In the genomic region with DNA sequence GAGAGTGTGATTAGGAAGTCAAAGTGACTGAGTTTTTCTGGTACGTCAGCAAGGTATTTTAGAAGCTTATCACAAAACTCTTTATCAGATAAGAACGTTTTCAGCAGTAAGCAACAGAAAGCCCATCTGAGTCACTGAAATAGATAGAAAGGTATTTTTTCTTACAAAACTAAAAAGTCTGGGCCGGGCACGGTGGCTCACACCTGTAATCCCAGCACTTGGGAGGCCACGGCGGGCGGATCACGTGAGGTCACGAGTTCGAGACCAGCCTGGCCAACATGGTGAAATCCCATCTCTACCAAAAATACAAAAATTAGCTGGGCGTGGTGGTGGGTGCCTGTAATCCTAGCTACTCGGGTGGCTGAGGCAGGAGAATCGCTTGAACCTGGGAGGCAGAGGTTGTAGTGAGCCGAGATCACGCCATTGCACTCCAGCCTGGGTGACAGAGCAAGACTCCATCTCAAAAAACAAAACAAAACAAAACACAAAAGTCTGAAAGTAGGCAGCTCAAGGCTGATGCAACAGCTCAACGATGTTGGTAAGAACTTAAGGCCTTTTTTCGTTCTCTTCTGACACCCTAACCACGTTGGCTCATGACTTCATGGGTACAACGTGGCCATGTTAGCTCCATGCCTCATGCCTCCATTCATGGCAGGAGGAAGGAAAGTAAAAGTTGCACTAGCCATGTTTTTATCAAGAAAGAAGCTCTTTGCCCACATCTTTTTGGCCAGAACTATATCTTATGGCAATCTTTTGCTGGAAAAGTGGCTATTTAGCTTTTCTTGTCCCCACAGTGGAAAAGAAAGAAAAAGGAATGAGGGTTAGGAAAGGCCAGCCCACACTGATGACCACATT, we compare ENCODE assay signal across 7 cellular contexts.
DNase-seq lines count a peak whose midpoint lies in the region; ATAC-seq lines count a peak whose summit lies in the region.
"Not testable (repeated sequence)": the region's sequence is repeated elsewhere in the genome, so short reads cannot be mapped to it uniquely, and the experiment has no call there.

No MANE protein-coding gene starts in this region.

- H3K4me1 ChIP-seq in CD8-positive, alpha-beta memory T cell (ENCODE audit: insufficient read depth, low read length): peaks cover 32% of the 10 kb centered on the region

- not testable (repeated sequence) for H3K4me3 Mint-ChIP-seq in CD8-positive, alpha-beta memory T cell; T-helper 1 cell treated with Interleukin-12 subunit alpha and Interleukin-12 subunit beta and Interleukin-4 antibody, amounts not matched to agents 30 μg/mL and 1 μg/mL, for 36 hours
- H3K4me3 Mint-ChIP-seq in activated CD4-positive, alpha-beta memory T cell treated with anti-CD3 and anti-CD28 coated beads for 36 hours: peak overlapping the region; percentile 40
- H3K4me3 Mint-ChIP-seq in activated T-cell treated with anti-CD3 and anti-CD28 coated beads, Interleukin-2, amount 50 U/mL, for 72 hours: peak overlapping the region; percentile 61 to 69
- H3K4me3 Mint-ChIP-seq in activated naive CD4-positive, alpha-beta T cell treated with anti-CD3 and anti-CD28 coated beads, Interleukin-2, amount 50 U/mL, for 24 hours: peak overlapping the region; percentile 69

- not testable (repeated sequence) for H3K36me3 ChIP-seq in CD8-positive, alpha-beta memory T cell (ENCODE audit: insufficient read depth, low read length)

- peak overlapping the region in 3 of 8 donors; percentile 25 to 89 (median 43) for H3K27ac Mint-ChIP-seq in CD8-positive, alpha-beta memory T cell
- peak overlapping the region; percentile 91 for H3K27ac Mint-ChIP-seq in T-helper 1 cell treated with Interleukin-12 subunit alpha and Interleukin-12 subunit beta and Interleukin-4 antibody, amounts not matched to agents 30 μg/mL and 1 μg/mL, for 36 hours
- H3K27ac Mint-ChIP-seq in activated CD4-positive, alpha-beta memory T cell treated with anti-CD3 and anti-CD28 coated beads for 36 hours: peak overlapping the region; percentile 95
- peak overlapping the region; percentile 100 for H3K27ac Mint-ChIP-seq in activated T-cell treated with anti-CD3 and anti-CD28 coated beads, Interleukin-2, amount 50 U/mL, for 72 hours
- H3K27ac Mint-ChIP-seq in activated naive CD4-positive, alpha-beta T cell treated with anti-CD3 and anti-CD28 coated beads, Interleukin-2, amount 50 U/mL, for 24 hours: peak overlapping the region; percentile 93

- not testable (repeated sequence) for H3K4me3 ChIP-seq in CD8-positive, alpha-beta memory T cell (ENCODE audit: low read length)

- intact Hi-C loops in activated CD4-positive, alpha-beta memory T cell treated with anti-CD3 and anti-CD28 coated beads for 36 hours (cut with micrococcal nuclease): loop anchor here (5.0 kb wide), 1 partner anchor 450 kb away; no protein-coding TSS in a partner anchor

- not testable (repeated sequence) for H3K9me3 ChIP-seq in CD8-positive, alpha-beta memory T cell (ENCODE audit: low read length)

- not testable (repeated sequence) for H3K27me3 ChIP-seq in CD8-positive, alpha-beta memory T cell (ENCODE audit: insufficient read depth, low read length, poor library complexity, severe bottlenecking)

- not testable (repeated sequence) for H3K27me3 Mint-ChIP-seq in CD8-positive, alpha-beta memory T cell; T-helper 1 cell treated with Interleukin-12 subunit alpha and Interleukin-12 subunit beta and Interleukin-4 antibody, amounts not matched to agents 30 μg/mL and 1 μg/mL, for 36 hours (ENCODE audit: low read depth); activated CD4-positive, alpha-beta memory T cell treated with anti-CD3 and anti-CD28 coated beads for 36 hours; activated T-cell treated with anti-CD3 and anti-CD28 coated beads, Interleukin-2, amount 50 U/mL, for 72 hours (ENCODE audit: low read depth); activated naive CD4-positive, alpha-beta T cell treated with anti-CD3 and anti-CD28 coated beads, Interleukin-2, amount 50 U/mL, for 24 hours

- peaks cover 29 to 50% (median 41%) of the 10 kb centered on the region in 3 donors for H3K4me1 Mint-ChIP-seq in CD8-positive, alpha-beta memory T cell
- H3K4me1 Mint-ChIP-seq in T-helper 1 cell treated with Interleukin-12 subunit alpha and Interleukin-12 subunit beta and Interleukin-4 antibody, amounts not matched to agents 30 μg/mL and 1 μg/mL, for 36 hours (ENCODE audit: low read depth): peaks cover 48% of the 10 kb centered on the region
- peaks cover 75% of the 10 kb centered on the region for H3K4me1 Mint-ChIP-seq in activated CD4-positive, alpha-beta memory T cell treated with anti-CD3 and anti-CD28 coated beads for 36 hours (ENCODE audit: low read depth)
- H3K4me1 Mint-ChIP-seq in activated T-cell treated with anti-CD3 and anti-CD28 coated beads, Interleukin-2, amount 50 U/mL, for 72 hours (ENCODE audit: low read depth): not testable (repeated sequence)
- peaks cover 63% of the 10 kb centered on the region for H3K4me1 Mint-ChIP-seq in activated naive CD4-positive, alpha-beta T cell treated with anti-CD3 and anti-CD28 coated beads, Interleukin-2, amount 50 U/mL, for 24 hours

- POLR2A ChIA-PET in CD8-positive, alpha-beta memory T cell (lab: Charles Lee): not testable (repeated sequence)
- POLR2A ChIA-PET in activated CD4-positive, alpha-beta memory T cell treated with anti-CD3 and anti-CD28 coated beads for 36 hours (lab: Charles Lee): interaction anchor here (0.6 to 6.8 kb wide), 9 partner anchors 9 to 628 kb away, joined by 3 to 98 read pairs (median 7); a partner anchor contains a TSS

- H3K9me3 Mint-ChIP-seq in CD8-positive, alpha-beta memory T cell; T-helper 1 cell treated with Interleukin-12 subunit alpha and Interleukin-12 subunit beta and Interleukin-4 antibody, amounts not matched to agents 30 μg/mL and 1 μg/mL, for 36 hours; activated CD4-positive, alpha-beta memory T cell treated with anti-CD3 and anti-CD28 coated beads for 36 hours; activated T-cell treated with anti-CD3 and anti-CD28 coated beads, Interleukin-2, amount 50 U/mL, for 72 hours; activated naive CD4-positive, alpha-beta T cell treated with anti-CD3 and anti-CD28 coated beads, Interleukin-2, amount 50 U/mL, for 24 hours: not testable (repeated sequence)

- ATAC-seq in activated T-cell treated with anti-CD3 and anti-CD28 coated beads, Interleukin-2, amount 50 U/mL, for 72 hours (replicated peaks in 1 of 2): peak; percentile 47 to 50

- CTCF ChIA-PET in CD8-positive, alpha-beta memory T cell (lab: Charles Lee): interaction anchor here (1.0 to 4.6 kb wide), 8 partner anchors 10 to 517 kb away, joined by 3 to 22 read pairs (median 4); no protein-coding TSS in a partner anchor
- CTCF ChIA-PET in activated CD4-positive, alpha-beta memory T cell treated with anti-CD3 and anti-CD28 coated beads for 36 hours (lab: Charles Lee): interaction anchor here (0.7 to 6.3 kb wide), 12 partner anchors 9 to 170 kb away, joined by 3 to 54 read pairs (median 4); no protein-coding TSS in a partner anchor

- not testable (repeated sequence) for DNase-seq in CD8-positive, alpha-beta memory T cell
- DNase-seq in activated CD4-positive, alpha-beta memory T cell treated with anti-CD3 and anti-CD28 coated beads for 36 hours: peak; percentile 73
- peak; percentile 69 to 77 for DNase-seq in activated T-cell treated with anti-CD3 and anti-CD28 coated beads, Interleukin-2, amount 50 U/mL, for 72 hours
- DNase-seq in central memory CD4-positive, alpha-beta T cell: peak; percentile 14
- DNase-seq in stimulated activated CD4-positive, alpha-beta T cell treated with anti-CD3 and anti-CD28 coated beads, Interleukin-4, amount 100 ng/mL, for 24 hours: peak; percentile 45

- not testable (repeated sequence) for H3K36me3 Mint-ChIP-seq in CD8-positive, alpha-beta memory T cell; T-helper 1 cell treated with Interleukin-12 subunit alpha and Interleukin-12 subunit beta and Interleukin-4 antibody, amounts not matched to agents 30 μg/mL and 1 μg/mL, for 36 hours (ENCODE audit: low read depth); activated CD4-positive, alpha-beta memory T cell treated with anti-CD3 and anti-CD28 coated beads for 36 hours; activated naive CD4-positive, alpha-beta T cell treated with anti-CD3 and anti-CD28 coated beads, Interleukin-2, amount 50 U/mL, for 24 hours
- H3K36me3 Mint-ChIP-seq in activated T-cell treated with anti-CD3 and anti-CD28 coated beads, Interleukin-2, amount 50 U/mL, for 72 hours (ENCODE audit: insufficient read depth in 2 of 2): peaks cover 8 to 12% of the 10 kb centered on the region in 2 donors

- peak overlapping the region; percentile 66 for H3K27ac ChIP-seq in CD8-positive, alpha-beta memory T cell (ENCODE audit: low read depth, low read length)
